Comparison of ENCODE assay signal across 8 cellular contexts in the genomic region with DNA sequence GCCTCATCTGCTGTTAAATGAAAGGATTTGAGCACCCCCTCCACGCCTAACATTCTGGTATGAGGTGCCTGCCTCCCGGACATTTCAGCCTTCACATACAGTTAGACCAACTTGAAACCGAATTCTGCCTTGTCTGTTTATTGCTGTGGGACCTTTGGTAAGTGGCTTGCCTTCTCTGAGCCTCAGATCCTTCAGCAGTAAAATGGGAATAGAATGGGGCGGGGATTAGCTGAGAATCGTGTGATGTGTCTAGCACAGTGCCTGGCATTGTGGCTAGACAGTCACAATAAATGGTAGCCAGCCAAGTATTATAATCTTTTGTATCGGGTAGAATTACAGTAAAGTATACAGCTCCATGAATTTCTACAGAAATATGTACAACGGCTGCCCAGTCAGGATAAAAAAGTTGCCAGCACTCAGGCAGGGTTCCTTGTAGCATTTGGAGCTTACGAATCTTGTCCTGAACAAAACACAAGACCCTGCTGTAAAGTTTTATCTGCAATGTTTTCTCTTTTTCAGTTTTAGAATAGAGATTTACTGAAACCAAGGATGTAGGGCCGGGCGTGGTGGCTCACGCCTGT. TPM values are rescaled to one million over a fixed set of nuclear protein-coding genes. Genes with fewer than 3 reads are reported as not detected.
DNase-seq lines count a peak whose midpoint lies in the region; ATAC-seq and TF ChIP-seq lines count a peak whose summit lies in the region.

No MANE protein-coding gene starts in this region.

- peaks cover 5% of the 10 kb centered on the region for H3K4me1 Mint-ChIP-seq in T-helper 1 cell treated with Interleukin-12 subunit alpha and Interleukin-12 subunit beta and Interleukin-4 antibody, amounts not matched to agents 30 μg/mL and 1 μg/mL, for 36 hours (ENCODE audit: low read depth)

- H3K27me3 ChIP-seq in lung (ENCODE audit: control insufficient read depth, insufficient read depth) = no peaks in the 10 kb centered on the region
- no peaks in the 10 kb centered on the region for H3K27me3 ChIP-seq in thoracic aorta (replicated peaks; ENCODE audit: insufficient read depth)

- H3K27ac Mint-ChIP-seq in T-helper 1 cell treated with Interleukin-12 subunit alpha and Interleukin-12 subunit beta and Interleukin-4 antibody, amounts not matched to agents 30 μg/mL and 1 μg/mL, for 36 hours = no peak overlapping the region

- peak overlapping the region; percentile 43 for H3K4me3 ChIP-seq in lung
- H3K4me3 ChIP-seq in thoracic aorta = peak overlapping the region; percentile 74

- 67 to 78% methylated on average over 11 of the region's 11 CpGs for WGBS in lung, 2 donors

- H3K27ac ChIP-seq in cingulate gyrus (ENCODE audit: low read depth, low read length) = peak overlapping the region; percentile 88
- H3K27ac ChIP-seq in lung (ENCODE audit: low read depth in 1 of 2, low read length in 1 of 2) = peak overlapping the region in 1 of 2 donors; percentile 76
- no peak overlapping the region for H3K27ac ChIP-seq in thoracic aorta

- H3K36me3 Mint-ChIP-seq in T-helper 1 cell treated with Interleukin-12 subunit alpha and Interleukin-12 subunit beta and Interleukin-4 antibody, amounts not matched to agents 30 μg/mL and 1 μg/mL, for 36 hours (ENCODE audit: low read depth) = no peaks in the 10 kb centered on the region

- peaks cover 37% of the 10 kb centered on the region for H3K27me3 Mint-ChIP-seq in T-helper 1 cell treated with Interleukin-12 subunit alpha and Interleukin-12 subunit beta and Interleukin-4 antibody, amounts not matched to agents 30 μg/mL and 1 μg/mL, for 36 hours (ENCODE audit: low read depth)

- peak overlapping the region; percentile 19 for H3K4me3 Mint-ChIP-seq in T-helper 1 cell treated with Interleukin-12 subunit alpha and Interleukin-12 subunit beta and Interleukin-4 antibody, amounts not matched to agents 30 μg/mL and 1 μg/mL, for 36 hours

- DNase-seq in T-helper 1 cell = no peak
- no peak for DNase-seq in lung (ENCODE audit: low spot score)
- no peak for DNase-seq in thoracic aorta (ENCODE audit: low spot score)
- DNase-seq in NCI-H69 (lab: John Stamatoyannopoulos, UW) = no peak
- DNase-seq in DMS153 treated with DMSO at 0.1 percent for 48 hours (lab: John Stamatoyannopoulos, UW; ENCODE audit: unreplicated experiment) = no peak

- ATAC-seq in lung (ENCODE audit: insufficient read depth, low FRiP score) (no peak), thoracic aorta (ENCODE audit: insufficient number of reproducible peaks, low FRiP score, low read depth) (no peak), GM21619 (IDR thresholded peaks at IDR 0.05; ENCODE audit: unreplicated experiment) (no peak)

- H3K4me1 ChIP-seq in lung (ENCODE audit: control insufficient read depth in 2 of 2, insufficient read depth in 2 of 2, low read length in 2 of 2) (peaks cover 0 to 4% of the 10 kb centered on the region in 2 donors), thoracic aorta (ENCODE audit: control insufficient read depth in 1 of 2, low read depth in 2 of 2) (peaks cover 4 to 13% of the 10 kb centered on the region in 2 donors)

- TF ChIP-seq CTCF in lung (IDR thresholded peaks at IDR 0.05; ENCODE audit: control extremely low read depth, extremely low read depth) (no peak), thoracic aorta (IDR thresholded peaks at IDR 0.05) (no peak)

- H3K36me3 ChIP-seq in lung (ENCODE audit: control insufficient read depth in 2 of 2, insufficient read depth in 2 of 2, low read length in 2 of 2) = no peaks in the 10 kb centered on the region
- no peaks in the 10 kb centered on the region for H3K36me3 ChIP-seq in thoracic aorta

- H3K9me3 Mint-ChIP-seq in T-helper 1 cell treated with Interleukin-12 subunit alpha and Interleukin-12 subunit beta and Interleukin-4 antibody, amounts not matched to agents 30 μg/mL and 1 μg/mL, for 36 hours = no peaks in the 10 kb centered on the region

- H3K9me3 ChIP-seq in lung (ENCODE audit: control insufficient read depth in 2 of 2, insufficient read depth in 1 of 2, low read length in 1 of 2) (no peaks in the 10 kb centered on the region), thoracic aorta (no peaks in the 10 kb centered on the region)

RNA-seq across cellular contexts. Expression of a gene that starts 0.8 kb away (rescaled TPM):
- total RNA-seq in lung = 1 to 10 TPM; 3.3 to 7.0 TPM
- polyA plus RNA-seq in lung = 1 to 10 TPM; 1.5 to 2.7 TPM
- total RNA-seq in thoracic aorta = under 1 TPM; 0.49 to 0.81 TPM

RNA-seq across cellular contexts. Expression of a gene that starts 58.3 kb away (rescaled TPM):
- 100 to 1,000 TPM in 1 of 2 donors, 10 to 100 TPM in 1; 71.9 to 139 TPM for total RNA-seq in lung
- 10 to 100 TPM; 11.3 to 14.1 TPM for polyA plus RNA-seq in lung
- total RNA-seq in thoracic aorta = 100 to 1,000 TPM in 1 of 2 donors, 10 to 100 TPM in 1; 69.2 to 142 TPM
